ENCODE assay signal across 29 cellular contexts in the genomic region with DNA sequence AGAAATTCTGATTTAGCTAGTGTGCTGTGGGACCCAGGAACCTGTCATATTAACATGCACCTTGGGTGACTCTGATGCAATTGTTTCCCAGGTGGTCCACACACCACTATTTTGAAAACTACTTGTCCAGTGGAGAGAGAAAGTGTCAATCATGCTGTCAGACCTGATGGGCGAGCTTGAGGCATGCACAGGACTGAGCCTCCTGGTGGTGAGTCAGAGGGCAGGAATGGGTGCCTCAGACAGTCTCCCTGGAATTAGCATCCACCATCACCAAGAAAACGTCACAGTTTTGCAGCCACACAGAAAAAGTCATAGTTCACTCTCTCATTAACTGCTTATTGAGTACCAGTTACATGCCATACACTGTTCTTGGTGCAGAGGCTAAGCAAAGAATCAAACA.
DNase-seq lines count a peak whose midpoint lies in the region; ATAC-seq, FAIRE-seq and TF ChIP-seq lines count a peak whose summit lies in the region.
"Had no signal": no experiment of that assay in that cellular context is flagged by ENCODE, and none has a peak within 500 bp of the region (broad histone marks: within the 10 kb centered on the region; RNA-seq: fewer than 3 reads in every experiment).

No MANE protein-coding gene starts in this region.

- H3K27me3 ChIP-seq in GM23338 (ENCODE audit: insufficient read depth) (no peaks in the 10 kb centered on the region), PC-3 (ENCODE audit: low read length) (no peaks in the 10 kb centered on the region), neural progenitor cell (no peaks in the 10 kb centered on the region)
- H3K27me3 ChIP-seq: neutrophil had no signal

- no peaks in the 10 kb centered on the region for H3K36me3 ChIP-seq in GM23338 (ENCODE audit: insufficient read depth)
- no peaks in the 10 kb centered on the region for H3K36me3 ChIP-seq in PC-3 (ENCODE audit: low read depth, low read length)
- no peaks in the 10 kb centered on the region for H3K36me3 ChIP-seq in neural progenitor cell
- H3K36me3 ChIP-seq: neutrophil, prostate gland had no signal

- FAIRE-seq in GM12892 (lab: Jason Lieb, UNC), result no peak

- BruUV-seq in PC-3 (replicated peaks; lab: Mats Ljungman, UMichigan), result no TSS peak

- H3K9me3 Mint-ChIP-seq in GM23338, result no peaks in the 10 kb centered on the region
- no peaks in the 10 kb centered on the region for H3K9me3 Mint-ChIP-seq in neural progenitor cell
- H3K9me3 Mint-ChIP-seq: activated T-cell treated with anti-CD3 and anti-CD28 coated beads, Interleukin-2, amount 50 U/mL, for 4 hours; CD4-positive, alpha-beta memory T cell; stimulated activated memory B cell treated with anti-CD40 and anti-IgM and Interleukin-4, amounts not matched to agents 10 μg/mL and 1 μg/mL and 100 μg/mL, for 72 hours had no signal

- TF ChIP-seq POLR2A in GM12892 (IDR thresholded peaks at IDR 0.05; ENCODE audit: low read depth, low read length), result no peak

- peak; percentile 36; the same call in 1 of the 3 replicates for ATAC-seq in GM23338
- no peak for ATAC-seq in PC-3
- ATAC-seq: activated T-cell treated with anti-CD3 and anti-CD28 coated beads, Interleukin-2, amount 50 U/mL, for 4 hours; stimulated activated memory B cell treated with anti-CD40 and anti-IgM and Interleukin-4, amounts not matched to agents 10 μg/mL and 1 μg/mL and 100 μg/mL, for 72 hours had no signal

- H3K79me2 ChIP-seq in GM23338 (replicated peaks; ENCODE audit: insufficient read depth), result no peaks in the 10 kb centered on the region
- H3K79me2 ChIP-seq in PC-3 (ENCODE audit: low read length), result no peaks in the 10 kb centered on the region
- no peaks in the 10 kb centered on the region for H3K79me2 ChIP-seq in neural progenitor cell (ENCODE audit: low read depth)

- POLR2A ChIA-PET in PC-3 (lab: Charles Lee; ENCODE audit: unreplicated experiment), result no interaction called here

- H3K4me3 Mint-ChIP-seq in GM23338 (no peak overlapping the region), neural progenitor cell (no peak overlapping the region)
- H3K4me3 Mint-ChIP-seq: activated T-cell treated with anti-CD3 and anti-CD28 coated beads, Interleukin-2, amount 50 U/mL, for 4 hours; CD4-positive, alpha-beta memory T cell; stimulated activated memory B cell treated with anti-CD40 and anti-IgM and Interleukin-4, amounts not matched to agents 10 μg/mL and 1 μg/mL and 100 μg/mL, for 72 hours had no signal

- H3K4me3 ChIP-seq in GM23338, result no peak overlapping the region
- H3K4me3 ChIP-seq in PC-3 (ENCODE audit: low read length), result no peak overlapping the region
- H3K4me3 ChIP-seq in epithelial cell of esophagus (ENCODE audit: low read length), result no peak overlapping the region
- H3K4me3 ChIP-seq in neural progenitor cell, result no peak overlapping the region
- H3K4me3 ChIP-seq: dorsolateral prefrontal cortex, lung, prostate gland had no signal

- H3K9me2 ChIP-seq in GM23338 (ENCODE audit: insufficient read depth) (no peaks in the 10 kb centered on the region), PC-3 (replicated peaks; ENCODE audit: low read length) (no peaks in the 10 kb centered on the region)

- H3F3A ChIP-seq in GM23338 (replicated peaks; ENCODE audit: low read depth), result no peaks in the 10 kb centered on the region
- no peaks in the 10 kb centered on the region for H3F3A ChIP-seq in PC-3 (ENCODE audit: low read length, unreplicated experiment)
- no peaks in the 10 kb centered on the region for H3F3A ChIP-seq in neural progenitor cell (ENCODE audit: low read depth)

- peaks cover 3% of the 10 kb centered on the region; the same call in 2 of the 3 replicates for H3K4me1 Mint-ChIP-seq in GM23338
- no peaks in the 10 kb centered on the region for H3K4me1 Mint-ChIP-seq in neural progenitor cell
- H3K4me1 Mint-ChIP-seq: stimulated activated memory B cell treated with anti-CD40 and anti-IgM and Interleukin-4, amounts not matched to agents 10 μg/mL and 1 μg/mL and 100 μg/mL, for 72 hours had no signal

- H3K4me2 ChIP-seq in GM23338 (no peak overlapping the region), PC-3 (ENCODE audit: low read length) (no peak overlapping the region), neural progenitor cell (no peak overlapping the region)

- no peaks in the 10 kb centered on the region; the same call in 2 of the 3 replicates for H3K36me3 Mint-ChIP-seq in GM23338 (ENCODE audit: low read depth)
- H3K36me3 Mint-ChIP-seq in neural progenitor cell, result no peaks in the 10 kb centered on the region
- H3K36me3 Mint-ChIP-seq: CD4-positive, alpha-beta memory T cell; stimulated activated memory B cell treated with anti-CD40 and anti-IgM and Interleukin-4, amounts not matched to agents 10 μg/mL and 1 μg/mL and 100 μg/mL, for 72 hours had no signal

- H3K27me3 Mint-ChIP-seq in GM23338 (ENCODE audit: insufficient read depth, low read depth, poor library complexity), result no peaks in the 10 kb centered on the region
- H3K27me3 Mint-ChIP-seq in neural progenitor cell (ENCODE audit: insufficient read depth, low read depth), result no peaks in the 10 kb centered on the region
- H3K27me3 Mint-ChIP-seq: CD4-positive, alpha-beta memory T cell; stimulated activated memory B cell treated with anti-CD40 and anti-IgM and Interleukin-4, amounts not matched to agents 10 μg/mL and 1 μg/mL and 100 μg/mL, for 72 hours had no signal

- H2AFZ ChIP-seq in GM23338 (no peak overlapping the region), PC-3 (ENCODE audit: low read length) (no peak overlapping the region), neural progenitor cell (replicated peaks) (peak overlapping the region; percentile 13)

- H4K20me1 ChIP-seq in GM23338 (replicated peaks; ENCODE audit: insufficient read depth) (no peaks in the 10 kb centered on the region), PC-3 (ENCODE audit: low read length) (no peaks in the 10 kb centered on the region), neural progenitor cell (ENCODE audit: low read depth) (no peaks in the 10 kb centered on the region)

- H3K27ac ChIP-seq in GM23338 (ENCODE audit: low read depth) (no peak overlapping the region), PC-3 (ENCODE audit: low read length) (no peak overlapping the region), neural progenitor cell (no peak overlapping the region)
- H3K27ac ChIP-seq: dorsolateral prefrontal cortex, HL-60, neutrophil, prostate gland had no signal

- H3K27ac Mint-ChIP-seq in GM23338 (no peak overlapping the region), neural progenitor cell (no peak overlapping the region)
- H3K27ac Mint-ChIP-seq: CD4-positive, alpha-beta memory T cell; stimulated activated memory B cell treated with anti-CD40 and anti-IgM and Interleukin-4, amounts not matched to agents 10 μg/mL and 1 μg/mL and 100 μg/mL, for 72 hours had no signal

- CTCF ChIA-PET in PC-3 (lab: Charles Lee), result no interaction called here

- no peaks in the 10 kb centered on the region for H3K4me1 ChIP-seq in GM23338 (ENCODE audit: insufficient read depth)
- no peaks in the 10 kb centered on the region for H3K4me1 ChIP-seq in PC-3 (ENCODE audit: insufficient read depth, low read length)
- no peaks in the 10 kb centered on the region for H3K4me1 ChIP-seq in neural progenitor cell
- H3K4me1 ChIP-seq: prostate gland had no signal

- intact Hi-C loops in PC-3 (cut with micrococcal nuclease), result no loop called here

- peak; percentile 24 to 36; a peak in 3 of 4 replicates for TF ChIP-seq CTCF in GM23338 (conservative IDR thresholded peaks at IDR 0.05; ENCODE audit: low read depth in 2 of 2)
- 0 out of 2 replicates have a peak, but pooled peaks have one; percentile 13 for TF ChIP-seq CTCF in PC-3 (conservative IDR thresholded peaks at IDR 0.05; ENCODE audit: low read depth, low read length)
- no peak for TF ChIP-seq CTCF in epithelial cell of esophagus (IDR thresholded peaks at IDR 0.05; ENCODE audit: insufficient read depth, low read depth, low read length, missing control alignments)
- TF ChIP-seq CTCF in neural progenitor cell (IDR thresholded peaks at IDR 0.05), result peak; percentile 39

- H3K9me3 ChIP-seq in PC-3 (ENCODE audit: low read length) (no peaks in the 10 kb centered on the region), neural progenitor cell (ENCODE audit: low read depth) (no peaks in the 10 kb centered on the region)
- H3K9me3 ChIP-seq: neutrophil, prostate gland had no signal

- H3K9ac ChIP-seq in PC-3 (ENCODE audit: low read length) (no peak overlapping the region), neural progenitor cell (no peak overlapping the region)

- DNase-seq in GM23338 (ENCODE audit: low spot score), result peak; percentile 11
- DNase-seq in PC-3, result peak; percentile 52
- DNase-seq in epithelial cell of esophagus (ENCODE audit: low read depth), result peak; percentile 62
- peak; percentile 27 for DNase-seq in neural progenitor cell (ENCODE audit: low spot score)
- DNase-seq in NCI-H345 (lab: John Stamatoyannopoulos, UW), result no peak
- DNase-seq in GM12892 (ENCODE audit: insufficient read length), result no peak
- DNase-seq in NCI-H1436 (lab: John Stamatoyannopoulos, UW), result no peak
- DNase-seq in activated T-cell treated with anti-CD3 and anti-CD28 coated beads, Interleukin-2, amount 50 U/mL, for 1 hour, result no peak
- DNase-seq: activated CD8-positive, alpha-beta memory T cell treated with anti-CD3 and anti-CD28 coated beads for 24 hours; activated naive CD4-positive, alpha-beta T cell treated with Interleukin-2 at 50 U/mL for 16 hours; activated T-cell treated with anti-CD3 and anti-CD28 coated beads, Interleukin-2, amount 50 U/mL, for 4 hours; amygdala; caudate nucleus; CD4-positive, alpha-beta memory T cell; DMS79; dorsolateral prefrontal cortex; foreskin fibroblast; hippocampal formation; IMR-90; MM.1S; NCI-H1417 treated with DMSO at 0.1 percent for 48 hours; NCI-H526 treated with DMSO at 0.1 percent for 48 hours; Right ventricle myocardium superior; stimulated activated CD4-positive, alpha-beta T cell treated with anti-CD3 and anti-CD28 coated beads, Interleukin-1b, Interleukin-23, amount 100 ng/mL, for 48 hours had no signal

TF ChIP-seq in GM23338, 12 proteins besides CTCF, POLR2A, EP300 and RAD21 (continues in another document):
- TF ChIP-seq JUNB (IDR thresholded peaks at IDR 0.05; ENCODE audit: unreplicated experiment) (no peak), STAT1 (IDR thresholded peaks at IDR 0.05; ENCODE audit: unreplicated experiment) (no peak)

Comparison
In these comparisons a context has a peak if more than half of its experiments do, and no peak if none do; other contexts are left out.
1. DNase-seq: peak in GM23338 (single experiment), PC-3 (single experiment), epithelial cell of esophagus (single experiment) and neural progenitor cell (single experiment); none in NCI-H345 (single experiment), GM12892 (single experiment), NCI-H1436 (single experiment) and activated T-cell treated with anti-CD3 and anti-CD28 coated beads, Interleukin-2, amount 50 U/mL, for 1 hour (single experiment).